24 cellular contexts compared by ENCODE assay signal in the genomic region with DNA sequence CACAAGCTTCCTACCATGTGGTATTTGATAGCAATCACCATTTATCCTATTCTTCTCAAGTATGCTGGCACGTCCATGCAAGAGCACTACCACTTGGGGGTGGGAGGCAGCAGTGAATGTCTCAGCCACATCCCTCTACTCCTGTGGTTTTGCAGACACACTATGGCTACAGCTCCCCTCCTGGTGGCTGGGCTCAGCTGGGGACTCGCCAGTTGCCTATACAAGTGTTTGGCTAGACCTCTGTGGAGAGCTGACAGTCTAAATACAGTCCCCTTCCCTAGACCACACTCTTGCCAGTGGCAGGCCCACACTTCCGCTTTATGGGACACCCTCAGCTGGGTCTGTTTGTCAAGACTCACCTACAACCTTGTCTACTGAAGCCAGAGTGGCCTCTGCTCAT. TPM values are rescaled to one million over a fixed set of nuclear protein-coding genes. Genes with fewer than 3 reads are reported as not detected.
DNase-seq lines count a peak whose midpoint lies in the region; ATAC-seq, FAIRE-seq and TF ChIP-seq lines count a peak whose summit lies in the region.
"Had no signal": no experiment of that assay in that cellular context is flagged by ENCODE, and none has a peak within 500 bp of the region (broad histone marks: within the 10 kb centered on the region; RNA-seq: fewer than 3 reads in every experiment).

No MANE protein-coding gene starts in this region.

- H3K4me3 ChIP-seq in WERI-Rb-1 (ENCODE audit: low read depth, low read length): no peak overlapping the region
- H3K4me3 ChIP-seq in HepG2 (replicated peaks in 1 of 3; ENCODE audit: insufficient read depth in 1 of 3, low read depth in 2 of 3, low read length in 3 of 3): no peak overlapping the region
- H3K4me3 ChIP-seq: lung, mucosa of descending colon, PC-9, upper lobe of right lung had no signal

- peaks cover 6% of the 10 kb centered on the region for H3K79me2 ChIP-seq in HepG2 (ENCODE audit: insufficient read depth, low read length)

- peaks cover 19% of the 10 kb centered on the region for H3K36me3 ChIP-seq in WERI-Rb-1
- peaks cover 0 to 6% of the 10 kb centered on the region in 2 experiments; a peak in 3 of 5 replicates for H3K36me3 ChIP-seq in HepG2 (replicated peaks in 1 of 2; ENCODE audit: control insufficient read depth in 1 of 2, insufficient read depth in 2 of 2, low read length in 2 of 2)
- H3K36me3 ChIP-seq: upper lobe of right lung had no signal

- H3K9me3 ChIP-seq in WERI-Rb-1 (ENCODE audit: severe bottlenecking): no peaks in the 10 kb centered on the region
- no peaks in the 10 kb centered on the region for H3K9me3 ChIP-seq in HepG2 (ENCODE audit: low read length)
- H3K9me3 ChIP-seq: mucosa of descending colon, upper lobe of right lung had no signal

- WGBS in HepG2 (ENCODE audit: low lambda C conversion rate): 100% methylated on average over 2 of the region's 3 CpGs

- H3K27ac ChIP-seq in WERI-Rb-1: no peak overlapping the region
- peak overlapping the region; percentile 8 for H3K27ac ChIP-seq in HepG2 (ENCODE audit: extremely low read length, insufficient read depth, low read length)
- H3K27ac ChIP-seq: C4-2B, epithelial cell of prostate, parathyroid adenoma, PC-9, upper lobe of right lung, VCaP had no signal

- CTCF ChIA-PET in HepG2 (lab: Yijun Ruan, JAX; ENCODE audit: low intra/inter-chr PET ratio, low total read pairs): no interaction called here

- peaks cover 55% of the 10 kb centered on the region for H3K4me1 ChIP-seq in HepG2 (ENCODE audit: insufficient read depth, low read length)
- H3K4me1 ChIP-seq: parathyroid adenoma, upper lobe of right lung had no signal

- no peak for TF ChIP-seq POLR2A in HepG2 (IDR thresholded peaks at IDR 0.05; ENCODE audit: insufficient read depth in 1 of 2, low read depth in 2 of 2, low read length in 2 of 2)

- H3K9ac ChIP-seq in HepG2 (ENCODE audit: insufficient read depth, low read depth, low read length): no peak overlapping the region
- H3K9ac ChIP-seq: parathyroid adenoma had no signal

- BruUV-seq in HepG2 (replicated peaks; lab: Mats Ljungman, UMichigan): no TSS peak

- H3K27me3 ChIP-seq in WERI-Rb-1 (ENCODE audit: insufficient read depth, low read depth, severe bottlenecking) (no peaks in the 10 kb centered on the region), HepG2 (ENCODE audit: control insufficient read depth in 1 of 2, insufficient read depth in 2 of 2, low read length in 2 of 2) (no peaks in the 10 kb centered on the region)
- H3K27me3 ChIP-seq: upper lobe of right lung had no signal

- no peak overlapping the region for H2AFZ ChIP-seq in HepG2 (ENCODE audit: low read length)
- H2AFZ ChIP-seq: parathyroid adenoma, PC-9 had no signal

- in situ Hi-C loops in HepG2 (cut with HindIII; ENCODE audit: extremely low pct_ligation_motif_present, low pct_unique_long_range_greater_than_20kb): no loop called here

- no peak for TF ChIP-seq RAD21 in HepG2 (CRISPR knock-in tag; IDR thresholded peaks at IDR 0.05)

- ATAC-seq in GM18868 (IDR thresholded peaks at IDR 0.05; ENCODE audit: unreplicated experiment): peak; percentile 16
- ATAC-seq in HG02798 (IDR thresholded peaks at IDR 0.05; ENCODE audit: poor library complexity, unreplicated experiment): peak; percentile 39
- peak; percentile 55 for ATAC-seq in HepG2
- no peak for ATAC-seq in GM18519 (IDR thresholded peaks at IDR 0.05; ENCODE audit: low FRiP score, unreplicated experiment)
- ATAC-seq: mucosa of descending colon, upper lobe of right lung had no signal

- TF ChIP-seq CTCF in WERI-Rb-1 (IDR thresholded peaks at IDR 0.05; ENCODE audit: low read depth, low read length): no peak
- no peak for TF ChIP-seq CTCF in HepG2 (CRISPR knock-in tag; IDR thresholded peaks at IDR 0.05)

- DNase-seq in WERI-Rb-1 (peak; percentile 20), HepG2 (ENCODE audit: low spot score) (no peak), posterior vena cava (ENCODE audit: low spot score) (no peak), hepatic stellate cell (ENCODE audit: low spot score) (no peak)
- DNase-seq: amniotic stem cell, Calu3, glutamatergic neuron, mucosa of descending colon, NCI-H1048, NCI-H1694 treated with DMSO at 0.1 percent for 48 hours, NCI-H2171, PC-9, right cardiac atrium, Right ventricle myocardium superior, upper lobe of right lung had no signal

- TF ChIP-seq EP300 in HepG2 (IDR thresholded peaks at IDR 0.05; ENCODE audit: low read depth in 2 of 2, low read length in 2 of 2) (no peak), HepG2 (CRISPR knock-in tag; IDR thresholded peaks at IDR 0.05; ENCODE audit: borderline replicate concordance) (no peak)

- H3K4me2 ChIP-seq in HepG2 (ENCODE audit: low read depth, low read length): no peak overlapping the region
- H3K4me2 ChIP-seq: PC-9 had no signal

- FAIRE-seq in HepG2 (lab: Jason Lieb, UNC): no peak
- FAIRE-seq: GM19239 had no signal

- intact Hi-C loops in HepG2 (cut with micrococcal nuclease; ENCODE audit: unreplicated experiment): no loop called here
- intact Hi-C loops in posterior vena cava (cut with DNase I): loop anchor here in 1 of 2 donors (2.0 kb wide), 1 partner anchor 74 kb away; no protein-coding TSS in a partner anchor

- no peaks in the 10 kb centered on the region for H4K20me1 ChIP-seq in HepG2 (ENCODE audit: insufficient read depth, low read length)

- POLR2A ChIA-PET in HepG2 (lab: Yijun Ruan, JAX): interaction anchor here (1.0 kb wide), 1 partner anchor 52 kb away, joined by 4 read pairs; no protein-coding TSS in a partner anchor

TF ChIP-seq in HepG2, 621 proteins besides CTCF, POLR2A, EP300 and RAD21:
- TF ChIP-seq ZNF263 (CRISPR knock-in tag; IDR thresholded peaks at IDR 0.05): peak; percentile 51
- TF ChIP-seq RELA (CRISPR knock-in tag; IDR thresholded peaks at IDR 0.05): no peak

RNA-seq across cellular contexts. Expression of a gene that starts 53.2 kb away (rescaled TPM):
- total RNA-seq in HepG2 (2016; rRNA removed; fragmentation: Illumina TruSeq; extraction: Trizol) (29.6 and 40.8 TPM in 2 replicates), posterior vena cava (10 to 100 TPM; 21.8 to 22.3 TPM)
- 22.0 and 26.3 TPM in 2 replicates for total RNA-seq in HepG2 (2016; cell fraction: cytosol; rRNA removed; fragmentation: Illumina TruSeq; extraction: Trizol; ENCODE audit: low read depth)
- 28.7 and 37.1 TPM in 2 replicates for total RNA-seq in HepG2 (2016; cell fraction: insoluble cytoplasmic fraction; rRNA removed; fragmentation: Illumina TruSeq; extraction: Trizol)
- 28.2 and 31.1 TPM in 2 replicates for total RNA-seq in HepG2 (2016; cell fraction: membrane; rRNA removed; fragmentation: Illumina TruSeq; extraction: Trizol)
- 90.9 and 93.4 TPM in 2 replicates for total RNA-seq in HepG2 (2016; cell fraction: nucleus; rRNA removed; fragmentation: Illumina TruSeq; extraction: Trizol)
- 32.2 and 34.8 TPM in 2 replicates for polyA plus RNA-seq in HepG2 (2011; rRNA removed)
- 17.7 and 29.2 TPM in 2 replicates for polyA plus RNA-seq in HepG2 (2011; cell fraction: cytosol; rRNA removed)
- polyA plus RNA-seq in HepG2 (2011; cell fraction: nucleus; rRNA removed): 41.4 and 54.6 TPM in 2 replicates
- polyA plus RNA-seq in HepG2 (2012): 38.8 and 45.2 TPM in 2 replicates
- polyA plus RNA-seq in HepG2 (2016; cell fraction: cytosol; fragmentation: Illumina TruSeq; extraction: Trizol; ENCODE audit: low read depth): 4.8 TPM in 2 replicates
- 26.1 and 28.8 TPM in 2 replicates for polyA plus RNA-seq in HepG2 (2016; cell fraction: insoluble cytoplasmic fraction; fragmentation: Illumina TruSeq; extraction: Trizol; ENCODE audit: low read depth)
- polyA plus RNA-seq in HepG2 (2016; cell fraction: membrane; fragmentation: Illumina TruSeq; extraction: Trizol; ENCODE audit: low read depth): 13.9 and 15.0 TPM in 2 replicates
- 95.4 and 101 TPM in 2 replicates for polyA plus RNA-seq in HepG2 (2016; cell fraction: nucleus; fragmentation: Illumina TruSeq; extraction: Trizol; ENCODE audit: insufficient read depth, low read depth)
- 50.6 and 153 TPM in 2 replicates for polyA minus RNA-seq in HepG2 (2011; rRNA and poly(A)+ RNA removed; ENCODE audit: low replicate concordance)
- polyA minus RNA-seq in HepG2 (2011; cell fraction: cytosol; rRNA and poly(A)+ RNA removed): 26.8 and 33.5 TPM in 2 replicates
- polyA minus RNA-seq in HepG2 (2011; cell fraction: nucleus; rRNA and poly(A)+ RNA removed): 180 and 197 TPM in 2 replicates
